In the genomic region with DNA sequence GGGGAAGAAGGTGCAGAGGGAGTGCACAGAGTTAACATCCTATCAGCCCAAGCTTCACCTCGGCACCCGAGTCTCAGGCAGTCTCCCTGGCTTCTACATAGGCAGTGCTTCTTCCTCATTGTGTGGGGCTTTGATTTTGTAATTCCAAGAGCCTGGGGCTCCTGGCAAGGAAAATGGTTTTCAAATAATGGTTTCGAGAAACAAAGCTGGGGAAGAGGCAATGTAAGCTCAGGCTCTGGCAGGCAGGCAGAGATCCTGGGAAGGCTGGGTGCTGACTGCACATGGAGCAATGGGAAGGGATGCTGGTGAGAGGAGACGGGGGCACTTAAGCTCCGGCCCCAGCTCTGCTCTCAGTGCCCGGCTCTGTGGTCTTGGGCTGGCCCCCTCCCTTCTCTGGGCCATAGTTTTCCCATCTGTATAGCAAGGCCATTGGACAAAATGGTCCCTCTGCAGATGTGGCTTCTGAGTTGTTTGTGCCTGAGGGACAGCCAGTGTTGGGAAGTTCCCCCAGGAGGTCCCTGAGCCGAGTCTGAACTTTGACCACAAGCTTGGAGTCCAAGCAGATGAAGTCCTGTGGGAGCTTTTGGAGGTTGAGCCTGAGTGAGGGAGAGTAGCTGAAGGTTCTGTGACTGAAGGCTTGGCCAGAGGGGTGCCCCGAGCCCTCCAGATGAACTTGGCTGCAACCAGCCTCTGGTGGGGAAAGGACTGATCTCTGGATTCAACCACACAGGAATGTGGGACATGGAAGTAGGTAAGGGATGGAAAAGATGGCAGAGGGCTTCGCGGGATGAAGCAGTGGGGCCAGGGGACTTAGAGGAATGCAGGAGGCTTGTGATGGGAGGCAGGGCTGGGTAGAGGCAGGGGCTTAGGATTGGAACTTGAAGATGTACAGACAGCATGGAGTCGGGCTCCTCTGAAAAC, we compare ENCODE assay signal across 12 cellular contexts. TPM values are rescaled to one million over a fixed set of nuclear protein-coding genes. Genes with fewer than 3 reads are reported as not detected.
DNase-seq lines count a peak whose midpoint lies in the region; TF ChIP-seq lines count a peak whose summit lies in the region.
"Had no signal": no experiment of that assay in that cellular context is flagged by ENCODE, and none has a peak within 500 bp of the region (broad histone marks: within the 10 kb centered on the region; RNA-seq: fewer than 3 reads in every experiment).

No MANE protein-coding gene starts in this region.

- H3K27ac Mint-ChIP-seq in mesothelial cell of epicardium, result peak overlapping the region; percentile 91
- H3K27ac Mint-ChIP-seq: T-helper 1 cell treated with Interleukin-12 subunit alpha and Interleukin-12 subunit beta and Interleukin-4 antibody, amounts not matched to agents 30 μg/mL and 1 μg/mL, for 36 hours had no signal

- no peak for DNase-seq in Peyer's patch
- DNase-seq in esophagus muscularis mucosa (ENCODE audit: extremely low spot score), result no peak
- no peak for DNase-seq in mesothelial cell of epicardium (ENCODE audit: low spot score in 2 of 2, unreplicated experiment in 2 of 2)
- no peak for DNase-seq in testis
- DNase-seq in activated naive CD4-positive, alpha-beta T cell treated with Interleukin-2 at 50 U/mL for 16 hours, result no peak
- no peak for DNase-seq in activated gamma-delta T cell treated with Interleukin-2 at 50 U/mL for 16 hours
- DNase-seq in iPS-NIHi7 (ENCODE audit: extremely low spot score), result no peak
- no peak for DNase-seq in DMS53 (lab: John Stamatoyannopoulos, UW)
- DNase-seq: Calu3, foreskin keratinocyte had no signal

- H3K36me3 Mint-ChIP-seq in mesothelial cell of epicardium, result no peaks in the 10 kb centered on the region

- intact Hi-C loops in esophagus muscularis mucosa (cut with DNase I) (no loop called here), testis (cut with DNase I; ENCODE audit: low total_unique reads) (no loop called here)

- peaks cover 60% of the 10 kb centered on the region for H3K4me1 Mint-ChIP-seq in mesothelial cell of epicardium

- H3K27me3 Mint-ChIP-seq in mesothelial cell of epicardium (ENCODE audit: low read depth), result no peaks in the 10 kb centered on the region

- peak overlapping the region; percentile 67 to 90 (median 79) for H3K27ac ChIP-seq in Peyer's patch
- H3K27ac ChIP-seq in esophagus muscularis mucosa (replicated peaks in 1 of 4), result peak overlapping the region; percentile 94 to 98 (median 96)
- H3K27ac ChIP-seq in testis, result peak overlapping the region; percentile 91 to 95
- H3K27ac ChIP-seq: foreskin keratinocyte had no signal

- peaks cover 0 to 6% (median 0%) of the 10 kb centered on the region in 3 donors for H3K36me3 ChIP-seq in Peyer's patch
- peaks cover 0 to 57% (median 50%) of the 10 kb centered on the region in 4 donors for H3K36me3 ChIP-seq in esophagus muscularis mucosa
- no peaks in the 10 kb centered on the region for H3K36me3 ChIP-seq in testis (ENCODE audit: low read depth, missing control alignments)

- H3K9me3 Mint-ChIP-seq in mesothelial cell of epicardium, result no peaks in the 10 kb centered on the region
- H3K9me3 Mint-ChIP-seq: T-helper 1 cell treated with Interleukin-12 subunit alpha and Interleukin-12 subunit beta and Interleukin-4 antibody, amounts not matched to agents 30 μg/mL and 1 μg/mL, for 36 hours had no signal

- no peak for TF ChIP-seq POLR2A in Peyer's patch (IDR thresholded peaks at IDR 0.05)
- TF ChIP-seq POLR2A in esophagus muscularis mucosa (IDR thresholded peaks at IDR 0.05; ENCODE audit: low read depth), result no peak
- no peak for TF ChIP-seq POLR2A in testis (IDR thresholded peaks at IDR 0.05)

- TF ChIP-seq EP300 in esophagus muscularis mucosa (IDR thresholded peaks at IDR 0.05), result no peak

- H3K4me1 ChIP-seq in Peyer's patch (no peaks in the 10 kb centered on the region), esophagus muscularis mucosa (peaks cover 14 to 39% (median 35%) of the 10 kb centered on the region in 4 donors), testis (peaks cover 26% of the 10 kb centered on the region)
- H3K4me1 ChIP-seq: foreskin keratinocyte had no signal

- H3K27me3 ChIP-seq in Peyer's patch (no peaks in the 10 kb centered on the region), esophagus muscularis mucosa (no peaks in the 10 kb centered on the region), testis (no peaks in the 10 kb centered on the region)

- WGBS in esophagus muscularis mucosa, result 42% methylated on average over 8 of the region's 11 CpGs
- WGBS in testis, 2 donors, result 47 to 52% methylated on average over 10 to 11 of the region's 11 CpGs

- TF ChIP-seq CTCF in Peyer's patch (IDR thresholded peaks at IDR 0.05), result no peak
- no peak for TF ChIP-seq CTCF in esophagus muscularis mucosa (IDR thresholded peaks at IDR 0.05)
- TF ChIP-seq CTCF in mesothelial cell of epicardium (IDR thresholded peaks at IDR 0.05; ENCODE audit: unreplicated experiment), result no peak
- no peak for TF ChIP-seq CTCF in testis (IDR thresholded peaks at IDR 0.05)

- peak overlapping the region; percentile 72 for H3K4me3 Mint-ChIP-seq in mesothelial cell of epicardium
- H3K4me3 Mint-ChIP-seq: T-helper 1 cell treated with Interleukin-12 subunit alpha and Interleukin-12 subunit beta and Interleukin-4 antibody, amounts not matched to agents 30 μg/mL and 1 μg/mL, for 36 hours had no signal

- H3K4me3 ChIP-seq in Peyer's patch (peak overlapping the region; percentile 32 to 55 (median 43)), esophagus muscularis mucosa (peak overlapping the region; percentile 62 to 77 (median 68)), testis (peak overlapping the region; percentile 61 to 69)

- no peaks in the 10 kb centered on the region for H3K9me3 ChIP-seq in Peyer's patch
- H3K9me3 ChIP-seq in esophagus muscularis mucosa, result no peaks in the 10 kb centered on the region
- no peaks in the 10 kb centered on the region for H3K9me3 ChIP-seq in testis

RNA-seq across cellular contexts. Expression of a gene that starts 28.5 kb away (rescaled TPM):
- total RNA-seq in Peyer's patch (not detected), esophagus muscularis mucosa (10 to 100 TPM in 2 of 4 donors, 1 to 10 TPM in 2; 2.5 to 20.3 (median 8.0) TPM), mesothelial cell of epicardium (0.34 TPM in 1 of 3 replicates, not detected in the others), testis (10 to 100 TPM in 1 of 2 donors, 1 to 10 TPM in 1; 4.7 to 12.4 TPM)
- 5.0 TPM for polyA plus RNA-seq in testis (ENCODE audit: insufficient read depth, low read depth, low replicate concordance)
- total RNA-seq: Calu3, foreskin keratinocyte, mononuclear cell had no signal
- polyA plus RNA-seq: foreskin keratinocyte had no signal

RNA-seq across cellular contexts. Expression of a gene that starts 49.7 kb away (rescaled TPM):
- 10 to 100 TPM in 1 of 4 donors, 1 to 10 TPM in 3; 5.2 to 12.4 (median 6.3) TPM for total RNA-seq in Peyer's patch
- 1 to 10 TPM; 4.0 to 5.8 (median 4.7) TPM for total RNA-seq in esophagus muscularis mucosa
- 23.2 to 23.6 TPM (median 23.5 TPM) in 3 replicates for total RNA-seq in mesothelial cell of epicardium
- 10 to 100 TPM; 29.9 to 30.5 TPM for total RNA-seq in testis
- 24.6 TPM for polyA plus RNA-seq in testis (ENCODE audit: insufficient read depth, low read depth, low replicate concordance)
